1 cellular context compared by ENCODE assay signal in the genomic region with DNA sequence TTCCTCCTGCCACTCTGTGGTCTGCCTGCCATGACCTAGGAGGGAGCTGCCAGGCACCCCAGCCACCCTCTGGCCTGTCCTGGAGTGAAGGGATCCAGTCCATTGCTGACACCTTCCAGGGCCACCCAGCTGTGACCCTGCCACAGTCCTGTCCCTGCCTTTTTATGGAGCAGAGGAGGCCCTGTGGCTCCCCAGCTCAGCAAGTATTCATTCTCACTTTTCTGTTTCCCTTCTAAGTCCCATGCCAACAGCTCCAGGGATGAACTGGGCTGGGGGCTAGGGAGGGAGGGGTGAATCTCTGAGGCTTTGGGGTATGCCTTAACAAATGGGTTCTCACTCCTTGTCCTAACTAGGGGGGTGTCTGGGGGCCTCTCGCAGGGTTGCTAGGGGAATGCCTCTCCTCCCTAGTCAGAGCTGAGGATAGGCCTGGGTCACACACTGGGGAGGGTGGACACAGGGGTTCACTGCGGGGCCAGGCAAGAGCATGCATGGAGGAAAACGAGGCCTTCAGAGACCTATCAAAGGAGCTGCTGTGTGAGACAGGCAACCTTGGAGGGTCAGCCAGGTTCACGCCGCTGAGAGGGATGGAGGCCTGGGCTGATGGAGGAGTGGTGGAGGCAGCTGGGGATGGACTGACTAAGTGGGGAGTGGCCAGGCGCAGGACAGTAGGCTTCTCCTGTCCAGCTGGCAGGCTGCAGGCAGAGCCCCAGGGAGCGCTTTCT.
TF ChIP-seq lines count a peak whose summit lies in the region.

No MANE protein-coding gene starts in this region.

TF ChIP-seq in H1, 55 proteins besides CTCF, POLR2A, EP300 and RAD21:
- TF ChIP-seq HDAC6 (IDR thresholded peaks at IDR 0.05; ENCODE audit: low read depth, low read length): no peak
- no peak for TF ChIP-seq CHD1 (IDR thresholded peaks at IDR 0.05; ENCODE audit: low read depth, low read length)
- TF ChIP-seq RXRA (IDR thresholded peaks at IDR 0.05; ENCODE audit: insufficient read depth, low read depth, low read length): no peak
- no peak for TF ChIP-seq JUND (IDR thresholded peaks at IDR 0.05; ENCODE audit: low read length)
- TF ChIP-seq SP4 (IDR thresholded peaks at IDR 0.05; ENCODE audit: low read length): no peak
- no peak for TF ChIP-seq CTBP2 (IDR thresholded peaks at IDR 0.05; ENCODE audit: borderline replicate concordance, insufficient read depth, insufficient read length, low read length)
- TF ChIP-seq BRCA1 (IDR thresholded peaks at IDR 0.05; ENCODE audit: low read depth, low read length): no peak
- TF ChIP-seq, protein P1, sequence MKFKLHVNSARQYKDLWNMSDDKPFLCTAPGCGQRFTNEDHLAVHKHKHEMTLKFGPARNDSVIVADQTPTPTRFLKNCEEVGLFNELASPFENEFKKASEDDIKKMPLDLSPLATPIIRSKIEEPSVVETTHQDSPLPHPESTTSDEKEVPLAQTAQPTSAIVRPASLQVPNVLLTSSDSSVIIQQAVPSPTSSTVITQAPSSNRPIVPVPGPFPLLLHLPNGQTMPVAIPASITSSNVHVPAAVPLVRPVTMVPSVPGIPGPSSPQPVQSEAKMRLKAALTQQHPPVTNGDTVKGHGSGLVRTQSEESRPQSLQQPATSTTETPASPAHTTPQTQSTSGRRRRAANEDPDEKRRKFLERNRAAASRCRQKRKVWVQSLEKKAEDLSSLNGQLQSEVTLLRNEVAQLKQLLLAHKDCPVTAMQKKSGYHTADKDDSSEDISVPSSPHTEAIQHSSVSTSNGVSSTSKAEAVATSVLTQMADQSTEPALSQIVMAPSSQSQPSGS (IDR thresholded peaks at IDR 0.05; ENCODE audit: low read length): no peak
- TF ChIP-seq, protein P2, sequence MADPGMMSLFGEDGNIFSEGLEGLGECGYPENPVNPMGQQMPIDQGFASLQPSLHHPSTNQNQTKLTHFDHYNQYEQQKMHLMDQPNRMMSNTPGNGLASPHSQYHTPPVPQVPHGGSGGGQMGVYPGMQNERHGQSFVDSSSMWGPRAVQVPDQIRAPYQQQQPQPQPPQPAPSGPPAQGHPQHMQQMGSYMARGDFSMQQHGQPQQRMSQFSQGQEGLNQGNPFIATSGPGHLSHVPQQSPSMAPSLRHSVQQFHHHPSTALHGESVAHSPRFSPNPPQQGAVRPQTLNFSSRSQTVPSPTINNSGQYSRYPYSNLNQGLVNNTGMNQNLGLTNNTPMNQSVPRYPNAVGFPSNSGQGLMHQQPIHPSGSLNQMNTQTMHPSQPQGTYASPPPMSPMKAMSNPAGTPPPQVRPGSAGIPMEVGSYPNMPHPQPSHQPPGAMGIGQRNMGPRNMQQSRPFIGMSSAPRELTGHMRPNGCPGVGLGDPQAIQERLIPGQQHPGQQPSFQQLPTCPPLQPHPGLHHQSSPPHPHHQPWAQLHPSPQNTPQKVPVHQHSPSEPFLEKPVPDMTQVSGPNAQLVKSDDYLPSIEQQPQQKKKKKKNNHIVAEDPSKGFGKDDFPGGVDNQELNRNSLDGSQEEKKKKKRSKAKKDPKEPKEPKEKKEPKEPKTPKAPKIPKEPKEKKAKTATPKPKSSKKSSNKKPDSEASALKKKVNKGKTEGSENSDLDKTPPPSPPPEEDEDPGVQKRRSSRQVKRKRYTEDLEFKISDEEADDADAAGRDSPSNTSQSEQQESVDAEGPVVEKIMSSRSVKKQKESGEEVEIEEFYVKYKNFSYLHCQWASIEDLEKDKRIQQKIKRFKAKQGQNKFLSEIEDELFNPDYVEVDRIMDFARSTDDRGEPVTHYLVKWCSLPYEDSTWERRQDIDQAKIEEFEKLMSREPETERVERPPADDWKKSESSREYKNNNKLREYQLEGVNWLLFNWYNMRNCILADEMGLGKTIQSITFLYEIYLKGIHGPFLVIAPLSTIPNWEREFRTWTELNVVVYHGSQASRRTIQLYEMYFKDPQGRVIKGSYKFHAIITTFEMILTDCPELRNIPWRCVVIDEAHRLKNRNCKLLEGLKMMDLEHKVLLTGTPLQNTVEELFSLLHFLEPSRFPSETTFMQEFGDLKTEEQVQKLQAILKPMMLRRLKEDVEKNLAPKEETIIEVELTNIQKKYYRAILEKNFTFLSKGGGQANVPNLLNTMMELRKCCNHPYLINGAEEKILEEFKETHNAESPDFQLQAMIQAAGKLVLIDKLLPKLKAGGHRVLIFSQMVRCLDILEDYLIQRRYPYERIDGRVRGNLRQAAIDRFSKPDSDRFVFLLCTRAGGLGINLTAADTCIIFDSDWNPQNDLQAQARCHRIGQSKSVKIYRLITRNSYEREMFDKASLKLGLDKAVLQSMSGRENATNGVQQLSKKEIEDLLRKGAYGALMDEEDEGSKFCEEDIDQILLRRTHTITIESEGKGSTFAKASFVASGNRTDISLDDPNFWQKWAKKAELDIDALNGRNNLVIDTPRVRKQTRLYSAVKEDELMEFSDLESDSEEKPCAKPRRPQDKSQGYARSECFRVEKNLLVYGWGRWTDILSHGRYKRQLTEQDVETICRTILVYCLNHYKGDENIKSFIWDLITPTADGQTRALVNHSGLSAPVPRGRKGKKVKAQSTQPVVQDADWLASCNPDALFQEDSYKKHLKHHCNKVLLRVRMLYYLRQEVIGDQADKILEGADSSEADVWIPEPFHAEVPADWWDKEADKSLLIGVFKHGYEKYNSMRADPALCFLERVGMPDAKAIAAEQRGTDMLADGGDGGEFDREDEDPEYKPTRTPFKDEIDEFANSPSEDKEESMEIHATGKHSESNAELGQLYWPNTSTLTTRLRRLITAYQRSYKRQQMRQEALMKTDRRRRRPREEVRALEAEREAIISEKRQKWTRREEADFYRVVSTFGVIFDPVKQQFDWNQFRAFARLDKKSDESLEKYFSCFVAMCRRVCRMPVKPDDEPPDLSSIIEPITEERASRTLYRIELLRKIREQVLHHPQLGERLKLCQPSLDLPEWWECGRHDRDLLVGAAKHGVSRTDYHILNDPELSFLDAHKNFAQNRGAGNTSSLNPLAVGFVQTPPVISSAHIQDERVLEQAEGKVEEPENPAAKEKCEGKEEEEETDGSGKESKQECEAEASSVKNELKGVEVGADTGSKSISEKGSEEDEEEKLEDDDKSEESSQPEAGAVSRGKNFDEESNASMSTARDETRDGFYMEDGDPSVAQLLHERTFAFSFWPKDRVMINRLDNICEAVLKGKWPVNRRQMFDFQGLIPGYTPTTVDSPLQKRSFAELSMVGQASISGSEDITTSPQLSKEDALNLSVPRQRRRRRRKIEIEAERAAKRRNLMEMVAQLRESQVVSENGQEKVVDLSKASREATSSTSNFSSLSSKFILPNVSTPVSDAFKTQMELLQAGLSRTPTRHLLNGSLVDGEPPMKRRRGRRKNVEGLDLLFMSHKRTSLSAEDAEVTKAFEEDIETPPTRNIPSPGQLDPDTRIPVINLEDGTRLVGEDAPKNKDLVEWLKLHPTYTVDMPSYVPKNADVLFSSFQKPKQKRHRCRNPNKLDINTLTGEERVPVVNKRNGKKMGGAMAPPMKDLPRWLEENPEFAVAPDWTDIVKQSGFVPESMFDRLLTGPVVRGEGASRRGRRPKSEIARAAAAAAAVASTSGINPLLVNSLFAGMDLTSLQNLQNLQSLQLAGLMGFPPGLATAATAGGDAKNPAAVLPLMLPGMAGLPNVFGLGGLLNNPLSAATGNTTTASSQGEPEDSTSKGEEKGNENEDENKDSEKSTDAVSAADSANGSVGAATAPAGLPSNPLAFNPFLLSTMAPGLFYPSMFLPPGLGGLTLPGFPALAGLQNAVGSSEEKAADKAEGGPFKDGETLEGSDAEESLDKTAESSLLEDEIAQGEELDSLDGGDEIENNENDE (IDR thresholded peaks at IDR 0.05; ENCODE audit: insufficient replicate concordance, low read length): no peak
- TF ChIP-seq, protein P3, sequence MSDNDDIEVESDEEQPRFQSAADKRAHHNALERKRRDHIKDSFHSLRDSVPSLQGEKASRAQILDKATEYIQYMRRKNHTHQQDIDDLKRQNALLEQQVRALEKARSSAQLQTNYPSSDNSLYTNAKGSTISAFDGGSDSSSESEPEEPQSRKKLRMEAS (IDR thresholded peaks at IDR 0.05): no peak
- no peak for TF ChIP-seq SRF (IDR thresholded peaks at IDR 0.05; ENCODE audit: low read depth, low read length)
